1 cellular context compared by ENCODE assay signal in genomic region chr17:42561908-42562844, GRCh38.
TF ChIP-seq lines count a peak whose summit lies in the region.

Gene COASY, plus strand, starts transcription at chr17:42562148. Its CDS starts 475 bp downstream, at chr17:42562623.

TF ChIP-seq in HepG2, 621 proteins besides CTCF, POLR2A, EP300 and RAD21 (continued from another document and continues in another):
- peak; percentile 41; the same call in 1 of the 2 replicates for TF ChIP-seq ZBTB34 (CRISPR knock-in tag; IDR thresholded peaks at IDR 0.05)
- no peak; the same call in none of the 2 replicates for TF ChIP-seq ZNF335 (CRISPR knock-in tag; IDR thresholded peaks at IDR 0.05)
- TF ChIP-seq ZNF790 (CRISPR knock-in tag; IDR thresholded peaks at IDR 0.05; ENCODE audit: borderline replicate concordance), result peak; percentile 93; the same call in 1 of the 2 replicates
- peak; percentile 75 for TF ChIP-seq ZNF792 (CRISPR knock-in tag; IDR thresholded peaks at IDR 0.05)
- no peak for TF ChIP-seq SMC3 (IDR thresholded peaks at IDR 0.05; ENCODE audit: low read length)
- peak; percentile 71; the same call in 1 of the 2 replicates for TF ChIP-seq KDM5B (CRISPR knock-in tag; IDR thresholded peaks at IDR 0.05; ENCODE audit: borderline replicate concordance)
- TF ChIP-seq ZBTB44 (CRISPR knock-in tag; IDR thresholded peaks at IDR 0.05), result no peak; the same call in 1 of the 2 replicates
- peak; percentile 15 for TF ChIP-seq TEF (CRISPR knock-in tag; IDR thresholded peaks at IDR 0.05)
- peak; percentile 20; the same call in 1 of the 2 replicates for TF ChIP-seq NFKB2 (CRISPR knock-in tag; IDR thresholded peaks at IDR 0.05; ENCODE audit: borderline replicate concordance)
- no peak; the same call in 1 of the 2 replicates for TF ChIP-seq ARID3A (IDR thresholded peaks at IDR 0.05; ENCODE audit: low read depth, low read length)
- peak; percentile 28; the same call in 1 of the 2 replicates for TF ChIP-seq ZNF652 (CRISPR knock-in tag; IDR thresholded peaks at IDR 0.05; ENCODE audit: borderline replicate concordance, low read depth)
- TF ChIP-seq ATAD3A (CRISPR knock-in tag; IDR thresholded peaks at IDR 0.05), result 0 out of 2 replicates have a peak, but pooled peaks have one; percentile 69
- TF ChIP-seq MTF1 (CRISPR knock-in tag; IDR thresholded peaks at IDR 0.05), result peak; percentile 61
- TF ChIP-seq PITX1 (CRISPR knock-in tag; IDR thresholded peaks at IDR 0.05), result peak; percentile 70; the same call in 1 of the 2 replicates
- peak; percentile 79; the same call in 1 of the 2 replicates for TF ChIP-seq ZNF619 (CRISPR knock-in tag; IDR thresholded peaks at IDR 0.05)
- peak; percentile 76 for TF ChIP-seq DRAP1 (CRISPR knock-in tag; IDR thresholded peaks at IDR 0.05)
- peak; percentile 50 for TF ChIP-seq SOX5 (CRISPR knock-in tag; IDR thresholded peaks at IDR 0.05; ENCODE audit: borderline replicate concordance)
- TF ChIP-seq ZFP36L2 (CRISPR knock-in tag; IDR thresholded peaks at IDR 0.05), result no peak
- TF ChIP-seq ZEB1 (IDR thresholded peaks at IDR 0.05; ENCODE audit: insufficient replicate concordance, low read depth), result no peak
- peak; percentile 87 for TF ChIP-seq UBTF (CRISPR knock-in tag; IDR thresholded peaks at IDR 0.05)
- peak; percentile 77 for TF ChIP-seq CEBPG (CRISPR knock-in tag; IDR thresholded peaks at IDR 0.05)
- peak; percentile 79; the same call in 1 of the 2 replicates for TF ChIP-seq MLX (CRISPR knock-in tag; IDR thresholded peaks at IDR 0.05)
- TF ChIP-seq GATAD2A (CRISPR knock-in tag; IDR thresholded peaks at IDR 0.05), result peak; percentile 78; the same call in 1 of the 2 replicates
- TF ChIP-seq MBNL3 (CRISPR knock-in tag; conservative IDR thresholded peaks at IDR 0.05), result no peak
- no peak for TF ChIP-seq KDM6A (CRISPR knock-in tag; IDR thresholded peaks at IDR 0.05; ENCODE audit: low read depth)
- no peak for TF ChIP-seq IKZF4 (CRISPR knock-in tag; IDR thresholded peaks at IDR 0.05; ENCODE audit: borderline replicate concordance, low read depth, not compliant biosample characterization)
- TF ChIP-seq ZNF17 (CRISPR knock-in tag; IDR thresholded peaks at IDR 0.05), result no peak
- TF ChIP-seq HOXA5 (CRISPR knock-in tag; IDR thresholded peaks at IDR 0.05), result peak; percentile 78; the same call in 1 of the 2 replicates
- TF ChIP-seq ZNF558 (CRISPR knock-in tag; IDR thresholded peaks at IDR 0.05; ENCODE audit: borderline replicate concordance), result peak; percentile 83
- TF ChIP-seq LRRFIP1 (CRISPR knock-in tag; conservative IDR thresholded peaks at IDR 0.05), result no peak
- no peak for TF ChIP-seq ZNF432 (CRISPR knock-in tag; IDR thresholded peaks at IDR 0.05; ENCODE audit: borderline replicate concordance)
- TF ChIP-seq ZNF343 (CRISPR knock-in tag; IDR thresholded peaks at IDR 0.05), result peak; percentile 31; the same call in 1 of the 2 replicates
- TF ChIP-seq SP2 (CRISPR knock-in tag; IDR thresholded peaks at IDR 0.05), result peak; percentile 55; the same call in 1 of the 2 replicates
- TF ChIP-seq AKNA (CRISPR knock-in tag; IDR thresholded peaks at IDR 0.05; ENCODE audit: borderline replicate concordance), result peak; percentile 39; the same call in 1 of the 2 replicates
- TF ChIP-seq ZNF720 (CRISPR knock-in tag; IDR thresholded peaks at IDR 0.05), result no peak; the same call in 1 of the 2 replicates
- TF ChIP-seq BCL3 (CRISPR knock-in tag; IDR thresholded peaks at IDR 0.05), result peak; percentile 23; the same call in 1 of the 2 replicates
